Comparison of ENCODE assay signal across 1 cellular context in the genomic region with DNA sequence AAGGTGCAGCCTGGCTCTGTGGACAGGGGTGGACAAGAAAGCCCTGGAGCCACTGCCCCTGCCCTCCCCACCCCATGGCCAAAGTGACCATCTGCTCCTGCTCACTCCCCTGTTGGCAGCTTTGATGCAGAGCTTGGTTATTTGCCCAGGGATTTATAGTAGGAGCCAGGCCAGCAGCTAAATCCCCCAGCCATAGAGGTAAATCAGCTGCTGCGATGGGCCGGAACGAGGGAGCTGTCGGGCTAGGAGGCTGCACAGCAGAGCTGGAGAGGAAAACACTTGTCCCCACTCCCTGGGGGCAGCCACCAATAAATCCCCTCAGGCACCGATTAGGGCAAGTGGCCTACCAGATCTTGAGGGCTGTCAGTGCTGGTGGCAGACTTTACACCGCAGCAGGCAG.
TF ChIP-seq lines count a peak whose summit lies in the region.

No MANE protein-coding gene starts in this region.

TF ChIP-seq in H1, 55 proteins besides CTCF, POLR2A, EP300 and RAD21:
- no peak for TF ChIP-seq CTBP2 (IDR thresholded peaks at IDR 0.05; ENCODE audit: borderline replicate concordance, insufficient read depth, insufficient read length, low read length)
- TF ChIP-seq YY1 (IDR thresholded peaks at IDR 0.05; ENCODE audit: low read depth, low read length) = no peak
- TF ChIP-seq, protein P1, sequence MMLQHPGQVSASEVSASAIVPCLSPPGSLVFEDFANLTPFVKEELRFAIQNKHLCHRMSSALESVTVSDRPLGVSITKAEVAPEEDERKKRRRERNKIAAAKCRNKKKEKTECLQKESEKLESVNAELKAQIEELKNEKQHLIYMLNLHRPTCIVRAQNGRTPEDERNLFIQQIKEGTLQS (IDR thresholded peaks at IDR 0.05; ENCODE audit: insufficient read depth, low read depth, low read length) = no peak
- TF ChIP-seq BRCA1 (IDR thresholded peaks at IDR 0.05; ENCODE audit: low read depth, low read length) = no peak
- TF ChIP-seq CBX8 (IDR thresholded peaks at IDR 0.05; ENCODE audit: borderline replicate concordance, low read depth, low read length) = no peak
- no peak for TF ChIP-seq SIN3A (conservative IDR thresholded peaks at IDR 0.05 in 1 of 2, IDR thresholded peaks at IDR 0.05 in 1 of 2; ENCODE audit: low read depth in 1 of 2, low read length in 2 of 2)
- TF ChIP-seq, protein P2, sequence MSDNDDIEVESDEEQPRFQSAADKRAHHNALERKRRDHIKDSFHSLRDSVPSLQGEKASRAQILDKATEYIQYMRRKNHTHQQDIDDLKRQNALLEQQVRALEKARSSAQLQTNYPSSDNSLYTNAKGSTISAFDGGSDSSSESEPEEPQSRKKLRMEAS (IDR thresholded peaks at IDR 0.05) = no peak
- no peak for TF ChIP-seq TCF12 (IDR thresholded peaks at IDR 0.05; ENCODE audit: low read depth, low read length)
- no peak for TF ChIP-seq HDAC2 (IDR thresholded peaks at IDR 0.05; ENCODE audit: borderline replicate concordance in 1 of 2, low read depth in 2 of 2, low read length in 2 of 2)
- no peak for TF ChIP-seq RNF2 (IDR thresholded peaks at IDR 0.05; ENCODE audit: borderline replicate concordance, low read depth, low read length, missing control alignments, poor library complexity, severe bottlenecking)
- no peak for TF ChIP-seq JUN (IDR thresholded peaks at IDR 0.05; ENCODE audit: low read depth, low read length)
- no peak for TF ChIP-seq CHD2 (IDR thresholded peaks at IDR 0.05; ENCODE audit: low read length)
- no peak for TF ChIP-seq SP4 (IDR thresholded peaks at IDR 0.05; ENCODE audit: low read length)
- no peak for TF ChIP-seq TBP (IDR thresholded peaks at IDR 0.05; ENCODE audit: low read depth, low read length)
- TF ChIP-seq, protein P3, sequence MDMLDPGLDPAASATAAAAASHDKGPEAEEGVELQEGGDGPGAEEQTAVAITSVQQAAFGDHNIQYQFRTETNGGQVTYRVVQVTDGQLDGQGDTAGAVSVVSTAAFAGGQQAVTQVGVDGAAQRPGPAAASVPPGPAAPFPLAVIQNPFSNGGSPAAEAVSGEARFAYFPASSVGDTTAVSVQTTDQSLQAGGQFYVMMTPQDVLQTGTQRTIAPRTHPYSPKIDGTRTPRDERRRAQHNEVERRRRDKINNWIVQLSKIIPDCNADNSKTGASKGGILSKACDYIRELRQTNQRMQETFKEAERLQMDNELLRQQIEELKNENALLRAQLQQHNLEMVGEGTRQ (IDR thresholded peaks at IDR 0.05; ENCODE audit: low read length) = no peak
- no peak for TF ChIP-seq MAFK (IDR thresholded peaks at IDR 0.05; ENCODE audit: low read depth, low read length)
- no peak for TF ChIP-seq RXRA (IDR thresholded peaks at IDR 0.05; ENCODE audit: insufficient read depth, low read depth, low read length)
- TF ChIP-seq HDAC6 (IDR thresholded peaks at IDR 0.05; ENCODE audit: low read depth, low read length) = no peak
- TF ChIP-seq ASH2L (IDR thresholded peaks at IDR 0.05; ENCODE audit: low read length) = no peak
- TF ChIP-seq BCL11A (IDR thresholded peaks at IDR 0.05; ENCODE audit: low read depth in 2 of 2, low read length in 2 of 2) = no peak
